In the genomic region with DNA sequence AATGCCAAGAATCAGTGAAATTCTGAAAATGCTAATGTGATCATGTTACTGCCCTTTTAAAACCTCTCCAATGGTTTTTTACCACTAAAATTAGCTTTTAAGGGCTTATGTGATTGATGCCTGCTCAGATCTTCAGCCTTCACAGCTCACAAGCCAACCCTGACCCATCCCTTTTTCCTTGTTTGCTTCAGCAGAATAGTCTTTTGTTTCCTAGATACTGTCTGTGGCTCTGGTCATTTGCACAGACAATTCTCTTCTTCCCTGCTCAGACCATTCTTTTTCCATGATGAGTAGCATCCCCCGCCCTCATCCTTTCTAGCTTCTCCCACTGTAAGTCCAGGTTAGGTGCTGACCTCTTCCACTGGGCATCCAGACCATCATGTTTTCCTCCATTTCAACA, we compare ENCODE assay signal across 34 cellular contexts.
"Had no signal": no experiment of that assay in that cellular context is flagged by ENCODE, and none has a peak within 500 bp of the region (broad histone marks: within the 10 kb centered on the region; RNA-seq: fewer than 3 reads in every experiment).

No MANE protein-coding gene starts in this region.

- H3K36me3 ChIP-seq: brain microvascular endothelial cell had no signal

- DNase-seq: activated B cell treated with CpG ODN at 0.5 μM for 24 hours; activated CD4-positive, alpha-beta T cell treated with anti-CD3 and anti-CD28 coated beads for 48 hours; activated CD4-positive, alpha-beta T cell treated with anti-CD3 and anti-CD28 coated beads, Interleukin-2, amount 50 U/mL, for 4 hours; activated CD4-positive, CD25-positive, alpha-beta regulatory T cell treated with anti-CD3 and anti-CD28 coated beads, Interleukin-2, amount 50 U/mL, for 72 hours; activated CD8-positive, alpha-beta T cell treated with anti-CD3 and anti-CD28 coated beads for 36 hours; activated effector memory CD4-positive, alpha-beta T cell treated with anti-CD3 and anti-CD28 coated beads, Interleukin-2, amount 50 U/mL, for 16 hours; activated naive CD4-positive, alpha-beta T cell; activated naive CD4-positive, alpha-beta T cell treated with anti-CD3 and anti-CD28 coated beads, Interleukin-2, amount 50 U/mL, for 16 hours; activated naive CD8-positive, alpha-beta T cell treated with anti-CD3 and anti-CD28 coated beads for 36 hours; activated T-cell treated with anti-CD3 and anti-CD28 coated beads, Interleukin-2, amount 50 U/mL, for 1 hour; activated T-cell treated with anti-CD3 and anti-CD28 coated beads, Interleukin-2, amount 50 U/mL, for 72 hours; amniotic stem cell; aorta; brain microvascular endothelial cell; central memory CD4-positive, alpha-beta T cell; MV-4-11; NCI-H1092 treated with DMSO at 0.1 percent for 48 hours; NCI-H1417 treated with DMSO at 0.1 percent for 48 hours; NCI-H1694; NCI-H1930; NCI-H2081 treated with DMSO at 0.1 percent for 48 hours; NCI-H2171; NCI-H510A; NCI-H526; SIG-M5; T-helper 1 cell; T-helper 2 cell; T-helper 9 cell had no signal

- ATAC-seq: activated CD8-positive, alpha-beta T cell treated with anti-CD3 and anti-CD28 coated beads for 36 hours; activated T-cell treated with anti-CD3 and anti-CD28 coated beads, Interleukin-2, amount 50 U/mL, for 72 hours; activated T-helper 17 cell treated with anti-CD3 and anti-CD28 coated beads, Interleukin-2, amount 50 U/mL, for 72 hours; Right ventricle myocardium inferior; SK-N-SH treated with all-trans-retinoic acid at 6 μM for 48 hours had no signal

- H3K4me3 ChIP-seq: PC-9 had no signal

- H3K27ac ChIP-seq: brain microvascular endothelial cell, PC-9, RWPE1, VCaP had no signal

- H3K4me2 ChIP-seq: PC-9 had no signal

- H3K27me3 ChIP-seq: brain microvascular endothelial cell had no signal

- H2AFZ ChIP-seq: PC-9 had no signal
